9 cellular contexts compared by ENCODE assay signal in genomic region chr1:156123356-156124196, GRCh38. TPM values are rescaled to one million over a fixed set of nuclear protein-coding genes. Genes with fewer than 3 reads are reported as not detected.
DNase-seq lines count a peak whose midpoint lies in the region; ATAC-seq and TF ChIP-seq lines count a peak whose summit lies in the region.
"Had no signal": no experiment of that assay in that cellular context is flagged by ENCODE, and none has a peak within 500 bp of the region (broad histone marks: within the 10 kb centered on the region; RNA-seq: fewer than 3 reads in every experiment).

No MANE protein-coding gene starts in this region.

- ATAC-seq in HG03565 (IDR thresholded peaks at IDR 0.05; ENCODE audit: unreplicated experiment) (no peak), HG03442 (IDR thresholded peaks at IDR 0.05; ENCODE audit: unreplicated experiment) (no peak)

- H3K4me3 ChIP-seq in GM06990 (replicated peaks; ENCODE audit: low read depth, low read length) (no peak overlapping the region), astrocyte of the cerebellum (ENCODE audit: low read depth, low read length) (peak overlapping the region; percentile 32), hepatocyte (no peak overlapping the region), retinal pigment epithelial cell (ENCODE audit: low read length) (no peak overlapping the region)

- H3K9me2 ChIP-seq in hepatocyte (replicated peaks; ENCODE audit: insufficient read depth) = no peaks in the 10 kb centered on the region

- peaks cover 28% of the 10 kb centered on the region for H4K20me1 ChIP-seq in hepatocyte (ENCODE audit: insufficient read depth, poor library complexity, severe bottlenecking)

- peaks cover 99% of the 10 kb centered on the region for H3K4me1 ChIP-seq in hepatocyte (ENCODE audit: insufficient read depth)

- in situ Hi-C loops in astrocyte of the cerebellum (cut with HindIII; ENCODE audit: low sequenced_read_pairs) = no loop called here

- no peaks in the 10 kb centered on the region for H3K9me3 ChIP-seq in hepatocyte (ENCODE audit: low read depth)

- 43% methylated on average over 13 of the region's 14 CpGs for WGBS in hepatocyte (ENCODE audit: low lambda C conversion rate, missing lambda C conversion rate)

- DNase-seq in GM06990 (ENCODE audit: extremely low read depth, insufficient read length) = peak; percentile 72
- peak; percentile 99 to 100 for DNase-seq in NCI-H187 (lab: John Stamatoyannopoulos, UW)
- DNase-seq in T-helper 2 cell = peak in 3 of 5 experiments; percentile 48 to 65 (median 52)
- peak; percentile 85 for DNase-seq in astrocyte of the cerebellum (ENCODE audit: low read depth)
- DNase-seq in hepatocyte (ENCODE audit: low spot score) = peak; percentile 96
- peak; percentile 94 for DNase-seq in retinal pigment epithelial cell (ENCODE audit: low read depth)

- H3K36me3 ChIP-seq in GM06990 (ENCODE audit: control insufficient read depth, insufficient read depth, low read length) = no peaks in the 10 kb centered on the region; the same call in 1 of the 2 replicates
- no peaks in the 10 kb centered on the region for H3K36me3 ChIP-seq in hepatocyte (replicated peaks; ENCODE audit: insufficient read depth, low read depth)

- H3K79me2 ChIP-seq in hepatocyte = peaks cover 94% of the 10 kb centered on the region

- no peak overlapping the region for H2AFZ ChIP-seq in hepatocyte

- peak overlapping the region; percentile 69 for H3K4me2 ChIP-seq in hepatocyte

- peak overlapping the region; percentile 98 for H3K27ac ChIP-seq in hepatocyte

- peak; percentile 44 for TF ChIP-seq CTCF in GM06990 (IDR thresholded peaks at IDR 0.05; ENCODE audit: insufficient read depth, low read length, poor library complexity, severe bottlenecking)
- peak; percentile 31 for TF ChIP-seq CTCF in astrocyte of the cerebellum (IDR thresholded peaks at IDR 0.05; ENCODE audit: low read depth, low read length, missing control alignments)
- peak; percentile 26 for TF ChIP-seq CTCF in hepatocyte (IDR thresholded peaks at IDR 0.05; ENCODE audit: poor library complexity)
- TF ChIP-seq CTCF in retinal pigment epithelial cell (conservative IDR thresholded peaks at IDR 0.05; ENCODE audit: low read depth, low read length) = no peak

- H3K27me3 ChIP-seq in GM06990 (replicated peaks; ENCODE audit: control insufficient read depth, insufficient read depth, low read length) = no peaks in the 10 kb centered on the region
- no peaks in the 10 kb centered on the region for H3K27me3 ChIP-seq in hepatocyte

RNA-seq across cellular contexts. Expression of gene LMNA, which starts 9.1 kb away (rescaled TPM):
- 161 and 208 TPM in 2 replicates for total RNA-seq in hepatocyte
- polyA plus RNA-seq in hepatocyte = 345 and 402 TPM in 2 replicates

RNA-seq across cellular contexts. Expression of gene SEMA4A, which starts 29.8 kb away (rescaled TPM):
- 1.4 and 2.1 TPM in 2 replicates for total RNA-seq in hepatocyte
- polyA plus RNA-seq in hepatocyte = 1.3 and 2.6 TPM in 2 replicates

RNA-seq across cellular contexts. Expression of gene MEX3A, which starts 41.3 kb away (rescaled TPM):
- total RNA-seq in hepatocyte = 11.0 and 12.0 TPM in 2 replicates
- 9.3 and 10.8 TPM in 2 replicates for polyA plus RNA-seq in hepatocyte
- total RNA-seq: mononuclear cell had no signal
